ENCODE assay signal across 14 cellular contexts in genomic region chr12:12236896-12237295, GRCh38. TPM values are rescaled to one million over a fixed set of nuclear protein-coding genes. Genes with fewer than 3 reads are reported as not detected.
DNase-seq lines count a peak whose midpoint lies in the region; TF ChIP-seq lines count a peak whose summit lies in the region.
"Had no signal": no experiment of that assay in that cellular context is flagged by ENCODE, and none has a peak within 500 bp of the region (broad histone marks: within the 10 kb centered on the region; RNA-seq: fewer than 3 reads in every experiment).

No MANE protein-coding gene starts in this region.

- H3K27me3 Mint-ChIP-seq in H9 (ENCODE audit: low read depth) (no peaks in the 10 kb centered on the region), endodermal cell (ENCODE audit: insufficient read depth) (no peaks in the 10 kb centered on the region), neural progenitor cell (ENCODE audit: insufficient read depth, low read depth) (peaks cover 2% of the 10 kb centered on the region)
- peaks cover 14% of the 10 kb centered on the region for H3K27me3 Mint-ChIP-seq in activated CD4-positive, alpha-beta T cell treated with anti-CD3 and anti-CD28 coated beads, Interleukin-2, amount 10 ng/mL, durations not matched to agents 7 days and 5 days
- H3K27me3 Mint-ChIP-seq: CD4-positive, alpha-beta memory T cell had no signal

- H3K79me2 ChIP-seq in H9 (ENCODE audit: insufficient read depth, low read length) (peaks cover 39% of the 10 kb centered on the region), neural progenitor cell (ENCODE audit: low read depth) (peaks cover 100% of the 10 kb centered on the region)

- no peak overlapping the region for H4K5ac ChIP-seq in H9 (ENCODE audit: insufficient read length, low read depth, low read length)

- CTCF ChIA-PET in activated CD4-positive, alpha-beta T cell treated with anti-CD3 and anti-CD28 coated beads, Interleukin-2, amount 10 ng/mL, durations not matched to agents 7 days and 5 days (lab: Charles Lee), result no interaction called here

- DNase-seq in H9 (no peak), endodermal cell (peak; percentile 67), neural progenitor cell (ENCODE audit: low spot score) (peak; percentile 47), iPS-NIHi7 (ENCODE audit: extremely low spot score) (no peak), DMS 273 treated with DMSO at 0.1 percent for 48 hours (lab: John Stamatoyannopoulos, UW) (no peak), LoVo (ENCODE audit: low spot score) (no peak)
- no peak for DNase-seq in activated CD4-positive, alpha-beta T cell treated with anti-CD3 and anti-CD28 coated beads, Interleukin-2, amount 10 ng/mL, durations not matched to agents 7 days and 5 days
- DNase-seq: BE2C; CD4-positive, alpha-beta memory T cell; DND-41; GDM1; IMR-90 had no signal

- peaks cover 53 to 62% of the 10 kb centered on the region in 2 experiments for H3K4me1 Mint-ChIP-seq in H9
- peaks cover 61% of the 10 kb centered on the region for H3K4me1 Mint-ChIP-seq in endodermal cell
- H3K4me1 Mint-ChIP-seq in neural progenitor cell, result peaks cover 13% of the 10 kb centered on the region
- no peaks in the 10 kb centered on the region for H3K4me1 Mint-ChIP-seq in activated CD4-positive, alpha-beta T cell treated with anti-CD3 and anti-CD28 coated beads, Interleukin-2, amount 10 ng/mL, durations not matched to agents 7 days and 5 days

- H3K79me1 ChIP-seq in H9 (ENCODE audit: insufficient read depth, low read depth, low read length, poor library complexity, severe bottlenecking), result peaks cover 11% of the 10 kb centered on the region

- peak overlapping the region; percentile 54 for H3K4me3 ChIP-seq in endodermal cell (ENCODE audit: low read length)
- no peak overlapping the region for H3K4me3 ChIP-seq in neural progenitor cell

- no peak overlapping the region for H3K23ac ChIP-seq in H9 (ENCODE audit: insufficient read length, low read depth, low read length)

- H3T11ph ChIP-seq in H9 (ENCODE audit: low read length), result no peak overlapping the region

- no peak overlapping the region for H2BK15ac ChIP-seq in H9 (ENCODE audit: low read depth, low read length)

- H4K91ac ChIP-seq in H9 (ENCODE audit: insufficient read length, low read depth, low read length), result no peak overlapping the region

- no peak overlapping the region for H3K18ac ChIP-seq in H9 (ENCODE audit: insufficient read length, low read depth, low read length)

- H4K20me1 ChIP-seq in H9 (ENCODE audit: control insufficient read depth, insufficient read depth, insufficient read length) (no peaks in the 10 kb centered on the region), neural progenitor cell (ENCODE audit: low read depth) (peaks cover 24% of the 10 kb centered on the region)

- H3K4me1 ChIP-seq in H9 (ENCODE audit: insufficient read depth, low read length), result no peaks in the 10 kb centered on the region
- peaks cover 7% of the 10 kb centered on the region for H3K4me1 ChIP-seq in endodermal cell (ENCODE audit: control insufficient read depth, insufficient read depth, low read length)
- H3K4me1 ChIP-seq in neural progenitor cell, result peaks cover 47% of the 10 kb centered on the region
- H3K4me1 ChIP-seq: BE2C had no signal

- H3K36me3 Mint-ChIP-seq in H9 (ENCODE audit: insufficient read depth in 1 of 3, low read depth in 3 of 3) (peaks cover 3 to 4% (median 4%) of the 10 kb centered on the region in 3 experiments; a peak in 6 of 7 replicates), endodermal cell (ENCODE audit: low read depth) (peaks cover 52% of the 10 kb centered on the region), neural progenitor cell (peaks cover 56% of the 10 kb centered on the region)
- no peaks in the 10 kb centered on the region for H3K36me3 Mint-ChIP-seq in activated CD4-positive, alpha-beta T cell treated with anti-CD3 and anti-CD28 coated beads, Interleukin-2, amount 10 ng/mL, durations not matched to agents 7 days and 5 days (ENCODE audit: low read depth)
- H3K36me3 Mint-ChIP-seq: CD4-positive, alpha-beta memory T cell had no signal

- no peak overlapping the region for H2BK20ac ChIP-seq in H9 (ENCODE audit: low read depth, low read length, poor library complexity, severe bottlenecking)

- H3K36me3 ChIP-seq in endodermal cell (ENCODE audit: control insufficient read depth, insufficient read depth, low read length) (no peaks in the 10 kb centered on the region), neural progenitor cell (no peaks in the 10 kb centered on the region)
- H3K36me3 ChIP-seq: BE2C had no signal

- H3K27ac ChIP-seq in H9 (ENCODE audit: insufficient read length, low read depth, low read length), result no peak overlapping the region
- no peak overlapping the region for H3K27ac ChIP-seq in endodermal cell (ENCODE audit: low read depth, low read length)
- H3K27ac ChIP-seq in neural progenitor cell, result peak overlapping the region; percentile 80
- H3K27ac ChIP-seq: C4-2B, HL-60 had no signal

- no peak overlapping the region for H4K8ac ChIP-seq in H9 (replicated peaks; ENCODE audit: insufficient read length, low read depth, low read length)

- H3K4me3 Mint-ChIP-seq in H9, result peak overlapping the region in 1 of 2 experiments; percentile 50; a peak in 3 of 5 replicates
- H3K4me3 Mint-ChIP-seq in endodermal cell, result peak overlapping the region; percentile 18
- H3K4me3 Mint-ChIP-seq in neural progenitor cell, result no peak overlapping the region
- no peak overlapping the region for H3K4me3 Mint-ChIP-seq in activated CD4-positive, alpha-beta T cell treated with anti-CD3 and anti-CD28 coated beads, Interleukin-2, amount 10 ng/mL, durations not matched to agents 7 days and 5 days
- H3K4me3 Mint-ChIP-seq: CD4-positive, alpha-beta memory T cell had no signal

- no peak overlapping the region for H3K9ac ChIP-seq in H9 (ENCODE audit: extremely low read depth, insufficient read length, low read length)
- peak overlapping the region; percentile 36 for H3K9ac ChIP-seq in endodermal cell (ENCODE audit: extremely low read depth, low read length, poor library complexity, severe bottlenecking)
- no peak overlapping the region for H3K9ac ChIP-seq in neural progenitor cell

- no peak overlapping the region for H2BK120ac ChIP-seq in H9 (ENCODE audit: low read depth, low read length, poor library complexity, severe bottlenecking)

- H3K27me3 ChIP-seq in H9 (ENCODE audit: insufficient read depth, low read length) (no peaks in the 10 kb centered on the region), endodermal cell (ENCODE audit: control insufficient read depth, insufficient read depth, low read length, poor library complexity, severe bottlenecking) (no peaks in the 10 kb centered on the region), neural progenitor cell (no peaks in the 10 kb centered on the region)
- H3K27me3 ChIP-seq: BE2C had no signal

- H3K9me3 ChIP-seq in H9 (ENCODE audit: control insufficient read depth, low read depth, low read length), result no peaks in the 10 kb centered on the region
- H3K9me3 ChIP-seq in endodermal cell (ENCODE audit: control insufficient read depth, low read length), result peaks cover 11% of the 10 kb centered on the region
- H3K9me3 ChIP-seq in neural progenitor cell (ENCODE audit: low read depth), result no peaks in the 10 kb centered on the region
- H3K9me3 ChIP-seq: BE2C had no signal

- no peak overlapping the region for H2BK5ac ChIP-seq in H9 (ENCODE audit: insufficient read length, low read length)

- TF ChIP-seq CTCF in H9 (conservative IDR thresholded peaks at IDR 0.05) (no peak), endodermal cell (conservative IDR thresholded peaks at IDR 0.05) (no peak), neural progenitor cell (IDR thresholded peaks at IDR 0.05) (no peak)

- H3K14ac ChIP-seq in H9 (ENCODE audit: insufficient read depth, low read length), result no peak overlapping the region

- peaks cover 57% of the 10 kb centered on the region for H3F3A ChIP-seq in neural progenitor cell (ENCODE audit: low read depth)

- POLR2A ChIA-PET in activated CD4-positive, alpha-beta T cell treated with anti-CD3 and anti-CD28 coated beads, Interleukin-2, amount 10 ng/mL, durations not matched to agents 7 days and 5 days (lab: Charles Lee), result no interaction called here

- no peak overlapping the region for H3K56ac ChIP-seq in H9 (ENCODE audit: insufficient read length, low read depth, low read length)

- no peak overlapping the region for H2AK5ac ChIP-seq in H9 (ENCODE audit: insufficient read length, low read length)

- no peak overlapping the region for H3K4ac ChIP-seq in H9 (ENCODE audit: low read depth, low read length)

- no peak overlapping the region for H2BK12ac ChIP-seq in H9 (ENCODE audit: insufficient read length, low read depth, low read length)

- H3K9me3 Mint-ChIP-seq in H9, result 0 out of 5 replicates have a peak, but pooled peaks cover 0 to 3% of the 10 kb centered on the region in 2 experiments
- peaks cover 26% of the 10 kb centered on the region for H3K9me3 Mint-ChIP-seq in endodermal cell
- peaks cover 58% of the 10 kb centered on the region for H3K9me3 Mint-ChIP-seq in neural progenitor cell
- no peaks in the 10 kb centered on the region for H3K9me3 Mint-ChIP-seq in activated CD4-positive, alpha-beta T cell treated with anti-CD3 and anti-CD28 coated beads, Interleukin-2, amount 10 ng/mL, durations not matched to agents 7 days and 5 days

- H2AFZ ChIP-seq in H9 (ENCODE audit: low read length) (no peak overlapping the region), neural progenitor cell (replicated peaks) (no peak overlapping the region)

- H3K23me2 ChIP-seq in H9 (ENCODE audit: insufficient read length, low read depth, low read length, poor library complexity, severe bottlenecking), result no peaks in the 10 kb centered on the region

- peak overlapping the region; percentile 32 to 69 (median 41); a peak in 4 of 7 replicates for H3K27ac Mint-ChIP-seq in H9
- H3K27ac Mint-ChIP-seq in endodermal cell, result peak overlapping the region; percentile 86
- H3K27ac Mint-ChIP-seq in neural progenitor cell, result no peak overlapping the region
- H3K27ac Mint-ChIP-seq in activated CD4-positive, alpha-beta T cell treated with anti-CD3 and anti-CD28 coated beads, Interleukin-2, amount 10 ng/mL, durations not matched to agents 7 days and 5 days, result no peak overlapping the region
- H3K27ac Mint-ChIP-seq: CD4-positive, alpha-beta memory T cell had no signal

- no peak overlapping the region for H3K4me2 ChIP-seq in H9 (ENCODE audit: insufficient read depth, insufficient read length, low read length)
- H3K4me2 ChIP-seq in neural progenitor cell, result peak overlapping the region; percentile 48

RNA-seq across cellular contexts. Expression of gene LRP6, which starts 29.9 kb away (rescaled TPM):
- total RNA-seq in H9 (2021) (60.2 and 62.4 TPM in 2 replicates), endodermal cell (100 to 1,000 TPM; 109 to 182 TPM), neural progenitor cell (ENCODE audit: low replicate concordance) (61.6 and 68.0 TPM in 2 replicates)
- 34.5 TPM for polyA plus RNA-seq in endodermal cell (2013, experiment 1 of 2)
- 33.8 TPM for polyA plus RNA-seq in endodermal cell (2013, experiment 2 of 2)
- 1 to 10 TPM; 1.4 to 1.6 TPM for total RNA-seq in activated CD4-positive, alpha-beta T cell treated with anti-CD3 and anti-CD28 coated beads, Interleukin-2, amount 10 ng/mL, durations not matched to agents 7 days and 5 days

Comparison
In these comparisons a context has a peak if more than half of its experiments do, and no peak if none do; other contexts are left out.
1. DNase-seq: peak in endodermal cell (single experiment) and neural progenitor cell (single experiment); none in H9 (single experiment), iPS-NIHi7 (single experiment), activated CD4-positive, alpha-beta T cell treated with anti-CD3 and anti-CD28 coated beads, Interleukin-2, amount 10 ng/mL, durations not matched to agents 7 days and 5 days (single experiment), DMS 273 treated with DMSO at 0.1 percent for 48 hours (single experiment) and LoVo (single experiment).
2. H3K27ac Mint-ChIP-seq: peak in H9 (3 of 3) and endodermal cell (single experiment); none in neural progenitor cell (single experiment) and activated CD4-positive, alpha-beta T cell treated with anti-CD3 and anti-CD28 coated beads, Interleukin-2, amount 10 ng/mL, durations not matched to agents 7 days and 5 days (single experiment).
3. RNA of gene LRP6, which starts 29.9 kb away (total RNA-seq): 109 to 182 TPM in endodermal cell, 61.6 to 68.0 TPM in neural progenitor cell and 60.2 to 62.4 TPM in H9; 1.4 to 1.6 TPM in activated CD4-positive, alpha-beta T cell treated with anti-CD3 and anti-CD28 coated beads, Interleukin-2, amount 10 ng/mL, durations not matched to agents 7 days and 5 days; every median in the first group is over 10 times any median in the second.